16 cellular contexts compared by ENCODE assay signal in the genomic region with DNA sequence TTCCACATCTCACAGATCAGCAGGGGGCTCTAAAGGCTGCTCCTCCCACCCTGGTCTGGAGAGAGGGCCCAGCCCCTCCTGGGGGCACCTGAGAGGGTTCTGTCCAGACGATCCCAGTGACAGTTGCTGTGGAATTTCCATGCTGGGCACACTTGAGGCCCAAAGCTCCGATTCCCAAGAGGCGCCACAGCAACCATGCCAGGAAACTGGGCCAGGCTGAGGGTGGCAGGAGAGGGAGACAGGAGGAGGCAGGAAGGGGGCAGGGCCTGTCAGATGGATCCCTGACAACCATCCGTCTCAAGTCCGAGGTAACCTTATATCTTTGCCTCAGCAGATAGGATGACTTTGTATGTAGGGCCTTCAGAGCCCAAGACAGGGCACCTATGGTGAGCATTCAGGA. TPM values are rescaled to one million over a fixed set of nuclear protein-coding genes. Genes with fewer than 3 reads are reported as not detected.
"Had no signal": no experiment of that assay in that cellular context is flagged by ENCODE, and none has a peak within 500 bp of the region (broad histone marks: within the 10 kb centered on the region; RNA-seq: fewer than 3 reads in every experiment).

No MANE protein-coding gene starts in this region.

- DNase-seq: activated CD4-positive, alpha-beta T cell treated with anti-CD3 and anti-CD28 coated beads for 1 hour; activated CD8-positive, alpha-beta memory T cell treated with anti-CD3 and anti-CD28 coated beads, Interleukin-2, amount 50 U/mL, for 48 hours; amniotic stem cell; KG1; NCI-H524 treated with DMSO at 0.1 percent for 48 hours had no signal

- H3K27ac ChIP-seq: brain microvascular endothelial cell, Peyer's patch had no signal

- H3K4me3 Mint-ChIP-seq: activated CD4-positive, alpha-beta memory T cell treated with anti-CD3 and anti-CD28 coated beads, Interleukin-2, amount 10 ng/mL, durations not matched to agents 7 days and 5 days; activated CD8-positive, alpha-beta memory T cell treated with anti-CD3 and anti-CD28 coated beads, Interleukin-2, amount 10 ng/mL, durations not matched to agents 7 days and 5 days; activated naive CD8-positive, alpha-beta T cell treated with anti-CD3 and anti-CD28 coated beads for 36 hours; activated T-cell treated with anti-CD3 and anti-CD28 coated beads, Interleukin-2, amount 50 U/mL, for 72 hours; activated T-helper 17 cell treated with anti-CD3 and anti-CD28 coated beads, Interleukin-2, amount 50 U/mL, for 72 hours; T-helper 1 cell treated with Interleukin-12 subunit alpha and Interleukin-12 subunit beta and Interleukin-4 antibody, amounts not matched to agents 30 μg/mL and 1 μg/mL, for 36 hours had no signal

- H3K9me3 ChIP-seq: MG63 had no signal

- H3K27me3 ChIP-seq: MG63, Peyer's patch had no signal

- H3K27ac Mint-ChIP-seq: activated CD4-positive, alpha-beta memory T cell treated with anti-CD3 and anti-CD28 coated beads, Interleukin-2, amount 10 ng/mL, durations not matched to agents 7 days and 5 days; activated CD8-positive, alpha-beta memory T cell treated with anti-CD3 and anti-CD28 coated beads, Interleukin-2, amount 10 ng/mL, durations not matched to agents 7 days and 5 days; activated naive CD8-positive, alpha-beta T cell treated with anti-CD3 and anti-CD28 coated beads for 36 hours; activated T-cell treated with anti-CD3 and anti-CD28 coated beads, Interleukin-2, amount 50 U/mL, for 72 hours; activated T-helper 17 cell treated with anti-CD3 and anti-CD28 coated beads, Interleukin-2, amount 50 U/mL, for 72 hours; T-helper 1 cell treated with Interleukin-12 subunit alpha and Interleukin-12 subunit beta and Interleukin-4 antibody, amounts not matched to agents 30 μg/mL and 1 μg/mL, for 36 hours had no signal

- H3K4me3 ChIP-seq: MG63, Peyer's patch had no signal

- H3K36me3 ChIP-seq: brain microvascular endothelial cell, MG63, Peyer's patch, WERI-Rb-1 had no signal

- H3K36me3 Mint-ChIP-seq: activated CD8-positive, alpha-beta memory T cell treated with anti-CD3 and anti-CD28 coated beads, Interleukin-2, amount 10 ng/mL, durations not matched to agents 7 days and 5 days; activated naive CD8-positive, alpha-beta T cell treated with anti-CD3 and anti-CD28 coated beads for 36 hours had no signal

RNA-seq across cellular contexts. Expression of gene ATG9B, which starts 37.7 kb away (rescaled TPM):
- polyA plus RNA-seq: aorta had no signal
